18 cellular contexts compared by ENCODE assay signal in the genomic region with DNA sequence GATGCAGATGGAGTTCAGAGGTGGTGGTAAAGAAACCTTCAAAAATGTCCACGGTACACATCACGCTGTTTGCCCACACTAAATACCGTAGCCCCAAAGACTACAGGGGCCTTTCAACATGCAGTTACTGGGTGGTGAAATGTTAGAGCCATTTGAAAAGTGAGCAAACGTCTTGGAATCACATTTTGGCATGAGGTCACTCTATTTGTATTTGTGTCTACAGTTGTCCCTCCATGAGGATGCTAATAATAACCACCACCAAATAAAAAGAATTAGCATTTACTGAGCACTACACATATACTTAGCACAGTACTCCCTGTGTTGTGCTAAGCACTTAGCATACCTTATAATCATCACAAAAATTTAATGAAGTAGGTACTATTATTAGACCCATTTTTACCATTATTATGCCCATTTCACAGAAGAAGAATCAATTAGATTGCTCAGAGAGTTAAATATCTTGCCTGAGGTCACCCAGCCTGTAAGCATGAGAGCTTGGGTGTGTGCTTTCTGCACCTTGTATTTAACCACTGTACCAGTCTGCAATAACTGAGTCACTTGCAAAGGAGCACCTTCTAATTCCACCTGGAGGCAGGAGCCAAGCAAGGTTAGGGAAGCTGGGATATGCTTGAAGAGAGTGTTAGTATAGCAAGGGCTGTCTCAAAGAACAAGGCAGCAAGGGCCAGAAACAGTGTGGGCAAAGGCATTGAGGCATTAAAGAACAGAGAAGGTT. TPM values are rescaled to one million over a fixed set of nuclear protein-coding genes. Genes with fewer than 3 reads are reported as not detected.
DNase-seq lines count a peak whose midpoint lies in the region; ATAC-seq and TF ChIP-seq lines count a peak whose summit lies in the region.
"Had no signal": no experiment of that assay in that cellular context is flagged by ENCODE, and none has a peak within 500 bp of the region (broad histone marks: within the 10 kb centered on the region; RNA-seq: fewer than 3 reads in every experiment).

No MANE protein-coding gene starts in this region.

- no peaks in the 10 kb centered on the region for H3K79me2 ChIP-seq in GM23248 (ENCODE audit: insufficient read depth)

- H3K36me3 Mint-ChIP-seq in T-helper 17 cell (ENCODE audit: low read depth) (peaks cover 7% of the 10 kb centered on the region), progenitor cell of endocrine pancreas (ENCODE audit: insufficient read depth) (no peaks in the 10 kb centered on the region)
- no peaks in the 10 kb centered on the region for H3K36me3 Mint-ChIP-seq in activated T-helper 1 cell treated with anti-CD3 and anti-CD28 coated beads, Interleukin-12 subunit alpha, Interleukin-12 subunit beta, Interleukin-2, Interleukin-4 antibody, amounts not matched to agents 30 ng/mL and 10 ng/mL and 1 ng/mL, durations not matched to agents 14 hours and 24 hours and 36 hours (ENCODE audit: low read depth)
- H3K36me3 Mint-ChIP-seq: CD8-positive, alpha-beta T cell had no signal

- H3K27me3 Mint-ChIP-seq in T-helper 17 cell = peaks cover 2% of the 10 kb centered on the region
- peaks cover 5% of the 10 kb centered on the region for H3K27me3 Mint-ChIP-seq in progenitor cell of endocrine pancreas
- no peaks in the 10 kb centered on the region for H3K27me3 Mint-ChIP-seq in activated T-helper 1 cell treated with anti-CD3 and anti-CD28 coated beads, Interleukin-12 subunit alpha, Interleukin-12 subunit beta, Interleukin-2, Interleukin-4 antibody, amounts not matched to agents 30 ng/mL and 10 ng/mL and 1 ng/mL, durations not matched to agents 14 hours and 24 hours and 36 hours (ENCODE audit: insufficient read depth)
- H3K27me3 Mint-ChIP-seq: IgD-negative memory B cell had no signal

- no peak for ATAC-seq in T-helper 17 cell
- ATAC-seq: CD8-positive, alpha-beta T cell had no signal

- no peak overlapping the region for H2AFZ ChIP-seq in GM23248

- H3K27me3 ChIP-seq in GM23248 (replicated peaks; ENCODE audit: insufficient read depth) (no peaks in the 10 kb centered on the region), left ventricle myocardium inferior (ENCODE audit: low read depth) (no peaks in the 10 kb centered on the region)
- H3K27me3 ChIP-seq: BE2C had no signal

- no peaks in the 10 kb centered on the region for H3K9me2 ChIP-seq in GM23248 (ENCODE audit: insufficient read depth)

- no peak overlapping the region for H3K4me2 ChIP-seq in GM23248 (ENCODE audit: unreplicated experiment)

- H3K9me3 Mint-ChIP-seq in progenitor cell of endocrine pancreas (ENCODE audit: low read depth) = no peaks in the 10 kb centered on the region
- no peaks in the 10 kb centered on the region for H3K9me3 Mint-ChIP-seq in activated T-helper 1 cell treated with anti-CD3 and anti-CD28 coated beads, Interleukin-12 subunit alpha, Interleukin-12 subunit beta, Interleukin-2, Interleukin-4 antibody, amounts not matched to agents 30 ng/mL and 10 ng/mL and 1 ng/mL, durations not matched to agents 14 hours and 24 hours and 36 hours
- H3K9me3 Mint-ChIP-seq: CD8-positive, alpha-beta T cell; IgD-negative memory B cell had no signal

- H3K27ac Mint-ChIP-seq in T-helper 17 cell (peak overlapping the region; percentile 32), progenitor cell of endocrine pancreas (no peak overlapping the region)
- no peak overlapping the region for H3K27ac Mint-ChIP-seq in activated T-helper 1 cell treated with anti-CD3 and anti-CD28 coated beads, Interleukin-12 subunit alpha, Interleukin-12 subunit beta, Interleukin-2, Interleukin-4 antibody, amounts not matched to agents 30 ng/mL and 10 ng/mL and 1 ng/mL, durations not matched to agents 14 hours and 24 hours and 36 hours
- H3K27ac Mint-ChIP-seq: CD8-positive, alpha-beta T cell; IgD-negative memory B cell had no signal

- intact Hi-C loops in left ventricle myocardium inferior (cut with micrococcal nuclease) = no loop called here
- intact Hi-C loops in activated T-helper 1 cell treated with anti-CD3 and anti-CD28 coated beads, Interleukin-12 subunit alpha, Interleukin-12 subunit beta, Interleukin-2, Interleukin-4 antibody, amounts not matched to agents 30 ng/mL and 10 ng/mL and 1 ng/mL, durations not matched to agents 14 hours and 24 hours and 36 hours (cut with micrococcal nuclease) = no loop called here

- WGBS in GM23248 (ENCODE audit: low coverage in 1 of 2, low lambda C conversion rate in 2 of 2, missing lambda C conversion rate in 2 of 2), 2 experiments = 53 to 72% methylated on average over 4 of the region's 4 CpGs

- H3K27ac ChIP-seq in GM23248 = no peak overlapping the region
- peak overlapping the region; percentile 72 for H3K27ac ChIP-seq in epithelial cell of prostate
- no peak overlapping the region for H3K27ac ChIP-seq in left ventricle myocardium inferior (replicated peaks)

- no peak overlapping the region for H3K9ac ChIP-seq in GM23248

- no peaks in the 10 kb centered on the region for H4K20me1 ChIP-seq in GM23248 (ENCODE audit: insufficient read depth)

- peaks cover 8% of the 10 kb centered on the region; the same call in 1 of the 2 replicates for H3F3A ChIP-seq in GM23248 (ENCODE audit: insufficient read depth)

- no peaks in the 10 kb centered on the region for H3K36me3 ChIP-seq in GM23248 (ENCODE audit: low read depth)
- H3K36me3 ChIP-seq in left ventricle myocardium inferior = no peaks in the 10 kb centered on the region
- H3K36me3 ChIP-seq: BE2C had no signal

- no peaks in the 10 kb centered on the region for H3K9me3 ChIP-seq in GM23248 (ENCODE audit: low read depth)
- no peaks in the 10 kb centered on the region for H3K9me3 ChIP-seq in T-helper 17 cell (ENCODE audit: control insufficient read depth, low read length, poor library complexity, severe bottlenecking)
- H3K9me3 ChIP-seq in left ventricle myocardium inferior (replicated peaks) = no peaks in the 10 kb centered on the region
- H3K9me3 ChIP-seq: BE2C had no signal

- H3K4me3 ChIP-seq in GM23248 (no peak overlapping the region), left ventricle myocardium inferior (no peak overlapping the region)

- H3K4me3 Mint-ChIP-seq in T-helper 17 cell = no peak overlapping the region
- H3K4me3 Mint-ChIP-seq in progenitor cell of endocrine pancreas (ENCODE audit: low read depth) = no peak overlapping the region
- H3K4me3 Mint-ChIP-seq in activated T-helper 1 cell treated with anti-CD3 and anti-CD28 coated beads, Interleukin-12 subunit alpha, Interleukin-12 subunit beta, Interleukin-2, Interleukin-4 antibody, amounts not matched to agents 30 ng/mL and 10 ng/mL and 1 ng/mL, durations not matched to agents 14 hours and 24 hours and 36 hours = no peak overlapping the region
- H3K4me3 Mint-ChIP-seq: CD8-positive, alpha-beta T cell; IgD-negative memory B cell had no signal

- DNase-seq in GM23248 = peak; percentile 48
- DNase-seq in T-helper 17 cell = no peak
- no peak for DNase-seq in epithelial cell of prostate (ENCODE audit: low read depth, low spot score)
- peak; percentile 65 for DNase-seq in myocyte (ENCODE audit: low read depth)
- DNase-seq in stimulated activated CD4-positive, alpha-beta T cell treated with anti-CD3 and anti-CD28 coated beads, Interleukin-1b, Interleukin-23, amount 100 ng/mL, for 48 hours = no peak
- DNase-seq in progenitor cell of endocrine pancreas (ENCODE audit: low spot score, unreplicated experiment) = no peak
- DNase-seq in left ventricle myocardium inferior = no peak
- DNase-seq in activated T-helper 1 cell treated with anti-CD3 and anti-CD28 coated beads, Interleukin-12 subunit alpha, Interleukin-12 subunit beta, Interleukin-2, Interleukin-4 antibody, amounts not matched to agents 30 ng/mL and 10 ng/mL and 1 ng/mL, durations not matched to agents 14 hours and 24 hours and 36 hours (ENCODE audit: low spot score) = no peak
- DNase-seq: BE2C; CD8-positive, alpha-beta T cell; DND-41; GDM1; MV-4-11; NCI-H1417 treated with DMSO at 0.1 percent for 48 hours; NCI-H2029 treated with DMSO at 0.1 percent for 48 hours; NCI-H524; SHP77 treated with DMSO at 0.1 percent for 48 hours had no signal

- no peak for TF ChIP-seq CTCF in progenitor cell of endocrine pancreas (IDR thresholded peaks at IDR 0.05; ENCODE audit: unreplicated experiment)
- no peak for TF ChIP-seq CTCF in left ventricle myocardium inferior (IDR thresholded peaks at IDR 0.05; ENCODE audit: borderline replicate concordance)

- H3K4me1 ChIP-seq in GM23248 (ENCODE audit: insufficient read depth) = peaks cover 19% of the 10 kb centered on the region
- peaks cover 18% of the 10 kb centered on the region for H3K4me1 ChIP-seq in left ventricle myocardium inferior

- in situ Hi-C loops in GM23248 (cut with MboI) = no loop called here

- H3K4me1 Mint-ChIP-seq in T-helper 17 cell (peaks cover 20% of the 10 kb centered on the region), progenitor cell of endocrine pancreas (ENCODE audit: low read depth) (peaks cover 2% of the 10 kb centered on the region)
- H3K4me1 Mint-ChIP-seq in activated T-helper 1 cell treated with anti-CD3 and anti-CD28 coated beads, Interleukin-12 subunit alpha, Interleukin-12 subunit beta, Interleukin-2, Interleukin-4 antibody, amounts not matched to agents 30 ng/mL and 10 ng/mL and 1 ng/mL, durations not matched to agents 14 hours and 24 hours and 36 hours (ENCODE audit: low read depth) = peaks cover 15% of the 10 kb centered on the region

RNA-seq across cellular contexts. Expression of a gene that starts 57.4 kb away (rescaled TPM):
- total RNA-seq in GM23248 (2014; rRNA removed; shearing (Covaris generic)) = 31.1 and 35.8 TPM in 2 replicates
- 52.8 and 62.1 TPM in 2 replicates for polyA plus RNA-seq in GM23248 (2016; fragmentation: Nextera tagmentation; extraction: Ambion mirVana)
- total RNA-seq in T-helper 17 cell (10 to 100 TPM; 70.4 to 74.5 TPM), myocyte (40.6 and 41.3 TPM in 2 replicates), progenitor cell of endocrine pancreas (48.7 and 50.8 TPM in 2 replicates), left ventricle myocardium inferior (40.0 TPM)
- 17.9 TPM for polyA plus RNA-seq in myocyte (2012)
- total RNA-seq in activated T-helper 1 cell treated with anti-CD3 and anti-CD28 coated beads, Interleukin-12 subunit alpha, Interleukin-12 subunit beta, Interleukin-2, Interleukin-4 antibody, amounts not matched to agents 30 ng/mL and 10 ng/mL and 1 ng/mL, durations not matched to agents 14 hours and 24 hours and 36 hours = 80.3 and 90.8 TPM in 2 replicates

Comparison
In these comparisons a context has a peak if more than half of its experiments do, and no peak if none do; other contexts are left out.
1. DNase-seq: peak in GM23248 (single experiment) and myocyte (single experiment); none in T-helper 17 cell (0 of 3), epithelial cell of prostate (single experiment), stimulated activated CD4-positive, alpha-beta T cell treated with anti-CD3 and anti-CD28 coated beads, Interleukin-1b, Interleukin-23, amount 100 ng/mL, for 48 hours (single experiment), progenitor cell of endocrine pancreas (single experiment), left ventricle myocardium inferior (single experiment) and activated T-helper 1 cell treated with anti-CD3 and anti-CD28 coated beads, Interleukin-12 subunit alpha, Interleukin-12 subunit beta, Interleukin-2, Interleukin-4 antibody, amounts not matched to agents 30 ng/mL and 10 ng/mL and 1 ng/mL, durations not matched to agents 14 hours and 24 hours and 36 hours (single experiment).